Comparison of ENCODE assay signal across 15 cellular contexts in genomic region chr17:74206332-74206818, GRCh38. TPM values are rescaled to one million over a fixed set of nuclear protein-coding genes. Genes with fewer than 3 reads are reported as not detected.
DNase-seq lines count a peak whose midpoint lies in the region; ATAC-seq, FAIRE-seq and TF ChIP-seq lines count a peak whose summit lies in the region.
"Had no signal": no experiment of that assay in that cellular context is flagged by ENCODE, and none has a peak within 500 bp of the region (broad histone marks: within the 10 kb centered on the region; RNA-seq: fewer than 3 reads in every experiment).

No MANE protein-coding gene starts in this region.

- no peak for TF ChIP-seq CTCF in astrocyte (IDR thresholded peaks at IDR 0.05; ENCODE audit: insufficient read depth, low read depth, low read length)
- TF ChIP-seq CTCF in nephron progenitor cell (IDR thresholded peaks at IDR 0.05) = no peak

- H2AFZ ChIP-seq in astrocyte (ENCODE audit: low read depth, low read length) = no peak overlapping the region

- no peaks in the 10 kb centered on the region for H3K9me3 Mint-ChIP-seq in astrocyte (ENCODE audit: unreplicated experiment)
- H3K9me3 Mint-ChIP-seq in nephron progenitor cell = no peaks in the 10 kb centered on the region

- H3K79me2 ChIP-seq in astrocyte (ENCODE audit: insufficient read depth, low read length) = peaks cover 59% of the 10 kb centered on the region

- peak overlapping the region; percentile 86 for H3K4me2 ChIP-seq in astrocyte (ENCODE audit: low read length)

- H3K4me1 ChIP-seq in HUES48 (ENCODE audit: control insufficient read depth, insufficient read depth, low read length) = peaks cover 33% of the 10 kb centered on the region
- H3K4me1 ChIP-seq in astrocyte (ENCODE audit: insufficient read depth, low read length) = peaks cover 44% of the 10 kb centered on the region

- peaks cover 76% of the 10 kb centered on the region for H4K20me1 ChIP-seq in astrocyte (ENCODE audit: insufficient read depth, low read length)

- no peak overlapping the region for H3K9ac ChIP-seq in HUES48 (ENCODE audit: low read depth, low read length)
- peak overlapping the region; percentile 100 for H3K9ac ChIP-seq in astrocyte (ENCODE audit: low read length)

- no peak overlapping the region for H3K27ac Mint-ChIP-seq in astrocyte (ENCODE audit: unreplicated experiment)
- no peak overlapping the region for H3K27ac Mint-ChIP-seq in nephron progenitor cell

- H3K4me1 Mint-ChIP-seq in astrocyte (ENCODE audit: low read depth, unreplicated experiment) = peaks cover 41% of the 10 kb centered on the region
- H3K4me1 Mint-ChIP-seq in nephron progenitor cell = peaks cover 70% of the 10 kb centered on the region

- H3K27me3 ChIP-seq in HUES48 (ENCODE audit: control insufficient read depth, insufficient read depth, low read length) (no peaks in the 10 kb centered on the region; the same call in 1 of the 2 replicates), astrocyte (ENCODE audit: insufficient read depth, low read length) (peaks cover 5% of the 10 kb centered on the region)

- ATAC-seq in HG03045 (IDR thresholded peaks at IDR 0.05; ENCODE audit: unreplicated experiment) = no peak
- ATAC-seq: foreskin keratinocyte, left ventricle myocardium superior, Panc1, right cardiac atrium had no signal

- H3K27ac ChIP-seq in HUES48 (ENCODE audit: low read depth, low read length) (peak overlapping the region; percentile 32), astrocyte (ENCODE audit: low read depth, low read length) (peak overlapping the region; percentile 47)
- H3K27ac ChIP-seq: 22Rv1, foreskin keratinocyte had no signal

- DNase-seq in DMS 273 (lab: John Stamatoyannopoulos, UW; ENCODE audit: unreplicated experiment) (peak; percentile 64), DMS 273 treated with DMSO at 0.1 percent for 48 hours (lab: John Stamatoyannopoulos, UW) (no peak), astrocyte (ENCODE audit: low read depth) (no peak), nephron progenitor cell (no peak), HuH-7.5 (ENCODE audit: low spot score) (no peak)
- DNase-seq in activated effector memory CD4-positive, alpha-beta T cell treated with Interleukin-2 at 50 U/mL for 16 hours = no peak
- DNase-seq: brain microvascular endothelial cell, foreskin keratinocyte, left ventricle myocardium superior, NCI-H1694 had no signal

- H3K36me3 ChIP-seq in HUES48 (ENCODE audit: control insufficient read depth, insufficient read depth, low read length) (peaks cover 60% of the 10 kb centered on the region), astrocyte (ENCODE audit: insufficient read depth, low read length) (peaks cover 52% of the 10 kb centered on the region)

- FAIRE-seq in astrocyte (lab: Jason Lieb, UNC) = no peak

- peak overlapping the region; percentile 77 for H3K4me3 Mint-ChIP-seq in astrocyte (ENCODE audit: unreplicated experiment)
- H3K4me3 Mint-ChIP-seq in nephron progenitor cell = peak overlapping the region; percentile 61

- H3K36me3 Mint-ChIP-seq in astrocyte (ENCODE audit: low read depth, unreplicated experiment) (peaks cover 24% of the 10 kb centered on the region), nephron progenitor cell (ENCODE audit: low read depth) (peaks cover 45% of the 10 kb centered on the region)

- H3K4me3 ChIP-seq in HUES48 (ENCODE audit: low read depth, low read length) (no peak overlapping the region), astrocyte (ENCODE audit: insufficient read depth, low read depth, low read length) (peak overlapping the region; percentile 13)

- H3K9me3 ChIP-seq in HUES48 (ENCODE audit: control insufficient read depth, insufficient read depth, low read length) (no peaks in the 10 kb centered on the region), astrocyte (ENCODE audit: insufficient read depth, low read depth, low read length) (no peaks in the 10 kb centered on the region)

- H3K27me3 Mint-ChIP-seq in astrocyte (ENCODE audit: low read depth, unreplicated experiment) = no peaks in the 10 kb centered on the region
- H3K27me3 Mint-ChIP-seq in nephron progenitor cell (ENCODE audit: low read depth, poor library complexity) = peaks cover 11% of the 10 kb centered on the region

RNA-seq across cellular contexts. Expression of gene RPL38, which starts 2.9 kb away (rescaled TPM):
- total RNA-seq in astrocyte = 832 and 919 TPM in 2 replicates

RNA-seq across cellular contexts. Expression of gene TTYH2, which starts 7.0 kb away (rescaled TPM):
- total RNA-seq in astrocyte = 8.0 and 9.8 TPM in 2 replicates
